10 cellular contexts compared by ENCODE assay signal in genomic region chr14:85195872-85196477, GRCh38.
DNase-seq lines count a peak whose midpoint lies in the region; ATAC-seq, FAIRE-seq and TF ChIP-seq lines count a peak whose summit lies in the region.
"Had no signal": no experiment of that assay in that cellular context is flagged by ENCODE, and none has a peak within 500 bp of the region (broad histone marks: within the 10 kb centered on the region; RNA-seq: fewer than 3 reads in every experiment).

No MANE protein-coding gene starts in this region.

- H3K36me3 Mint-ChIP-seq in chondrocyte (ENCODE audit: low read depth) = no peaks in the 10 kb centered on the region
- H3K36me3 Mint-ChIP-seq in neural crest cell (ENCODE audit: low read depth) = no peaks in the 10 kb centered on the region

- H3K4me3 Mint-ChIP-seq in chondrocyte (ENCODE audit: unreplicated experiment) (no peak overlapping the region), neural crest cell (no peak overlapping the region)
- H3K4me3 Mint-ChIP-seq: immature natural killer cell had no signal

- H3K4me3 ChIP-seq in LNCaP clone FGC (ENCODE audit: low read depth, low read length) = no peak overlapping the region

- no peaks in the 10 kb centered on the region for H3K9me3 Mint-ChIP-seq in chondrocyte (ENCODE audit: low read depth)
- H3K9me3 Mint-ChIP-seq in neural crest cell = no peaks in the 10 kb centered on the region
- H3K9me3 Mint-ChIP-seq: immature natural killer cell had no signal

- no peak overlapping the region for H3K27ac Mint-ChIP-seq in chondrocyte (ENCODE audit: unreplicated experiment)
- no peak overlapping the region for H3K27ac Mint-ChIP-seq in neural crest cell (ENCODE audit: unreplicated experiment)
- H3K27ac Mint-ChIP-seq: immature natural killer cell had no signal

- H3K27me3 Mint-ChIP-seq in chondrocyte (ENCODE audit: low read depth) (no peaks in the 10 kb centered on the region), neural crest cell (ENCODE audit: low read depth) (no peaks in the 10 kb centered on the region)

- peak; percentile 56 for TF ChIP-seq CTCF in LNCaP clone FGC (IDR thresholded peaks at IDR 0.05; ENCODE audit: control insufficient read depth, extremely low read depth, insufficient read depth)
- peak; percentile 76 for TF ChIP-seq CTCF in chondrocyte (IDR thresholded peaks at IDR 0.05)
- TF ChIP-seq CTCF in neural crest cell (conservative IDR thresholded peaks at IDR 0.05) = peak; percentile 67

- TF ChIP-seq POLR2A in GM12891 (IDR thresholded peaks at IDR 0.05; ENCODE audit: low read depth, low read length) = no peak

- DNase-seq in EH (ENCODE audit: low read depth) = peak; percentile 17
- DNase-seq in LNCaP clone FGC (ENCODE audit: low read depth) = no peak
- DNase-seq in chondrocyte (ENCODE audit: low spot score) = no peak
- no peak for DNase-seq in neural crest cell (ENCODE audit: low read depth, low spot score)
- no peak for DNase-seq in GM12891 (ENCODE audit: insufficient read length, low spot score)
- no peak for DNase-seq in cortex of kidney (lab: John Stamatoyannopoulos, UW)
- no peak for DNase-seq in NCI-H1436 treated with DMSO at 0.1 percent for 48 hours (lab: John Stamatoyannopoulos, UW)
- DNase-seq: immature natural killer cell; stimulated activated CD4-positive, alpha-beta T cell treated with anti-CD3 and anti-CD28 coated beads, Interleukin-2, amount 100 ng/mL, for 24 hours had no signal

- FAIRE-seq in GM12891 (lab: Jason Lieb, UNC) = no peak

- peaks cover 10% of the 10 kb centered on the region for H3K4me1 Mint-ChIP-seq in chondrocyte (ENCODE audit: low read depth)
- H3K4me1 Mint-ChIP-seq in neural crest cell = no peaks in the 10 kb centered on the region

- ATAC-seq in HG03460 (IDR thresholded peaks at IDR 0.05; ENCODE audit: unreplicated experiment) = no peak

TF ChIP-seq in GM12891, 5 proteins besides CTCF, POLR2A, EP300 and RAD21:
- TF ChIP-seq PAX5 (IDR thresholded peaks at IDR 0.05; ENCODE audit: insufficient read depth, low read length, severe bottlenecking) (no peak), TAF1 (IDR thresholded peaks at IDR 0.05; ENCODE audit: low read depth, low read length) (no peak), SPI1 (IDR thresholded peaks at IDR 0.05; ENCODE audit: low read depth, low read length) (no peak), POLR2AphosphoS5 (IDR thresholded peaks at IDR 0.05; ENCODE audit: low read depth, low read length) (no peak), POU2F2 (IDR thresholded peaks at IDR 0.05; ENCODE audit: low read depth, low read length) (no peak)
